13 cellular contexts compared by ENCODE assay signal in the genomic region with DNA sequence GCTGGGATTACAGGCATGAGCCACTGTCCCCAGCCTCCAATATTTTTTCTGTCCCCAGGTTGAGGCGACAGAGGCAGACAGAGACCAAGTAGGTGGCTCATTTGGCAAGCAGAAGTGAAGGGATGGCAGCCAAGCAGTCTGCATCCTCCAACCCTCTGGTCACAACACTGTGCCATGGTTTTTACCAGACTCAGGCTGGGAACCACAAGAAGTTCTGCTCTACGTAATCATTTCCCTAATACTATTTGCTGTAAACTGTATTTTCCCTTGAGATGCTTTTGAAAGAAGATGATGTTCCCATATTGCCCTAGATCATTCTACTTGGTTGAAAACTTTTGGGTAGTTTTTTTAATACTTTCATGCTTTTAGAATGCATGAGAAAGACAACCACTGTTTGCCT. TPM values are rescaled to one million over a fixed set of nuclear protein-coding genes. Genes with fewer than 3 reads are reported as not detected.
DNase-seq lines count a peak whose midpoint lies in the region; ATAC-seq and TF ChIP-seq lines count a peak whose summit lies in the region.
"Had no signal": no experiment of that assay in that cellular context is flagged by ENCODE, and none has a peak within 500 bp of the region (broad histone marks: within the 10 kb centered on the region; RNA-seq: fewer than 3 reads in every experiment).

No MANE protein-coding gene starts in this region.

- H3K36me3 ChIP-seq in H7 (replicated peaks; ENCODE audit: control insufficient read depth, insufficient read depth, low read length): no peaks in the 10 kb centered on the region
- H3K36me3 ChIP-seq: cardiac muscle cell, transverse colon had no signal

- H3K4me1 Mint-ChIP-seq in activated naive CD8-positive, alpha-beta T cell (ENCODE audit: low read depth): peaks cover 49% of the 10 kb centered on the region
- peaks cover 73% of the 10 kb centered on the region for H3K4me1 Mint-ChIP-seq in activated naive CD8-positive, alpha-beta T cell treated with anti-CD3 and anti-CD28 coated beads, Interleukin-2, amount 50 U/mL, for 24 hours
- peaks cover 20% of the 10 kb centered on the region for H3K4me1 Mint-ChIP-seq in progenitor cell of endocrine pancreas (ENCODE audit: low read depth)

- H3K27ac Mint-ChIP-seq in activated naive CD8-positive, alpha-beta T cell: peak overlapping the region; percentile 46
- H3K27ac Mint-ChIP-seq in activated naive CD8-positive, alpha-beta T cell treated with anti-CD3 and anti-CD28 coated beads, Interleukin-2, amount 50 U/mL, for 24 hours: no peak overlapping the region
- peak overlapping the region; percentile 3 for H3K27ac Mint-ChIP-seq in progenitor cell of endocrine pancreas
- H3K27ac Mint-ChIP-seq: activated naive CD4-positive, alpha-beta T cell treated with anti-CD3 and anti-CD28 coated beads, Interleukin-2, amount 10 ng/mL, durations not matched to agents 7 days and 5 days had no signal

- H3K36me3 Mint-ChIP-seq in activated naive CD8-positive, alpha-beta T cell: no peaks in the 10 kb centered on the region
- peaks cover 4% of the 10 kb centered on the region for H3K36me3 Mint-ChIP-seq in activated naive CD8-positive, alpha-beta T cell treated with anti-CD3 and anti-CD28 coated beads, Interleukin-2, amount 50 U/mL, for 24 hours (ENCODE audit: low read depth)
- no peaks in the 10 kb centered on the region for H3K36me3 Mint-ChIP-seq in progenitor cell of endocrine pancreas (ENCODE audit: insufficient read depth)
- H3K36me3 Mint-ChIP-seq: activated naive CD4-positive, alpha-beta T cell treated with anti-CD3 and anti-CD28 coated beads, Interleukin-2, amount 10 ng/mL, durations not matched to agents 7 days and 5 days had no signal

- no peak for TF ChIP-seq CTCF in progenitor cell of endocrine pancreas (IDR thresholded peaks at IDR 0.05; ENCODE audit: unreplicated experiment)

- H3K4me3 ChIP-seq in H7 (ENCODE audit: insufficient read depth, low read depth, low read length): no peak overlapping the region
- H3K4me3 ChIP-seq: cardiac muscle cell, transverse colon had no signal

- no peak overlapping the region for H3K4me3 Mint-ChIP-seq in activated naive CD8-positive, alpha-beta T cell
- no peak overlapping the region for H3K4me3 Mint-ChIP-seq in activated naive CD8-positive, alpha-beta T cell treated with anti-CD3 and anti-CD28 coated beads, Interleukin-2, amount 50 U/mL, for 24 hours
- no peak overlapping the region for H3K4me3 Mint-ChIP-seq in progenitor cell of endocrine pancreas (ENCODE audit: low read depth)
- H3K4me3 Mint-ChIP-seq: activated naive CD4-positive, alpha-beta T cell treated with anti-CD3 and anti-CD28 coated beads, Interleukin-2, amount 10 ng/mL, durations not matched to agents 7 days and 5 days had no signal

- ATAC-seq in activated naive CD8-positive, alpha-beta T cell treated with anti-CD3 and anti-CD28 coated beads, Interleukin-2, amount 50 U/mL, for 24 hours: no peak
- peak; percentile 21 for ATAC-seq in GM21723 (IDR thresholded peaks at IDR 0.05; ENCODE audit: unreplicated experiment)
- ATAC-seq in HG03378 (IDR thresholded peaks at IDR 0.05; ENCODE audit: unreplicated experiment): peak; percentile 31
- ATAC-seq: left lobe of liver had no signal

- no peaks in the 10 kb centered on the region for H3K27me3 Mint-ChIP-seq in activated naive CD8-positive, alpha-beta T cell
- H3K27me3 Mint-ChIP-seq in activated naive CD8-positive, alpha-beta T cell treated with anti-CD3 and anti-CD28 coated beads, Interleukin-2, amount 50 U/mL, for 24 hours: no peaks in the 10 kb centered on the region
- no peaks in the 10 kb centered on the region for H3K27me3 Mint-ChIP-seq in progenitor cell of endocrine pancreas

- H3K27me3 ChIP-seq in H7 (ENCODE audit: control insufficient read depth, insufficient read depth, low read length): no peaks in the 10 kb centered on the region
- H3K27me3 ChIP-seq: cardiac muscle cell, transverse colon had no signal

- no peaks in the 10 kb centered on the region for H3K9me3 Mint-ChIP-seq in activated naive CD8-positive, alpha-beta T cell (ENCODE audit: low read depth)
- H3K9me3 Mint-ChIP-seq in activated naive CD8-positive, alpha-beta T cell treated with anti-CD3 and anti-CD28 coated beads, Interleukin-2, amount 50 U/mL, for 24 hours: peaks cover 4% of the 10 kb centered on the region
- peaks cover 3% of the 10 kb centered on the region for H3K9me3 Mint-ChIP-seq in progenitor cell of endocrine pancreas (ENCODE audit: low read depth)
- H3K9me3 Mint-ChIP-seq: activated naive CD4-positive, alpha-beta T cell treated with anti-CD3 and anti-CD28 coated beads, Interleukin-2, amount 10 ng/mL, durations not matched to agents 7 days and 5 days had no signal

- no peak for DNase-seq in activated naive CD8-positive, alpha-beta T cell treated with anti-CD3 and anti-CD28 coated beads, Interleukin-2, amount 50 U/mL, for 24 hours
- DNase-seq in progenitor cell of endocrine pancreas (ENCODE audit: low spot score, unreplicated experiment): no peak
- no peak for DNase-seq in Ammon's horn (ENCODE audit: low spot score)
- no peak for DNase-seq in H7
- no peak for DNase-seq in T1000 (lab: John Stamatoyannopoulos, UW)
- DNase-seq: activated naive CD4-positive, alpha-beta T cell treated with anti-CD3 and anti-CD28 coated beads, Interleukin-2, amount 10 ng/mL, durations not matched to agents 7 days and 5 days; Right ventricle myocardium superior; transverse colon had no signal

RNA-seq across cellular contexts. Expression of a gene that starts 40.5 kb away (rescaled TPM):
- 48.2 and 50.0 TPM in 2 replicates for total RNA-seq in progenitor cell of endocrine pancreas
- 372 and 415 TPM in 2 replicates for total RNA-seq in H7 (2014; rRNA removed; shearing (Covaris generic))

RNA-seq across cellular contexts. Expression of a gene that starts 43.3 kb away (rescaled TPM):
- total RNA-seq in progenitor cell of endocrine pancreas: 38.2 and 43.1 TPM in 2 replicates
- total RNA-seq in H7 (2014; rRNA removed; shearing (Covaris generic)): 19.8 and 22.3 TPM in 2 replicates
